10 cellular contexts compared by ENCODE assay signal in the genomic region with DNA sequence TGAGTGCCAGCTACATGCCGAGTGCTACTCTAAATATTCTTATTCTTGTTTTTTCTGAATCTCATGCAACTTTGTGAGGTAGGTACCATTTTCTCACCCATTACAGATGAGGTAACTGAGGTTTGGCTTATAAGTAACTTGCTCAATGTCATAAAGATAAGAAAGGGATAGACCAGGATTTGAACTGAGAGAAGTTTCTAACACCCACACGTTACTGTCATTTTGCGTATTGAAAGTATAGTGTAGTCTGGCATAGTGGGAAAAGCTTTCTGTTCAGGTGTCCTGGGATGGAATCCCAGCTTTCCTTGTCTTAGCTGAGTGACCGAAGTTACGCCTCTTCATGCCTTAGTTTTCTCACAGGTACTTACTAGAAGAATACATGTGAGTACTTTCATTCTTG.
"Had no signal": no experiment of that assay in that cellular context is flagged by ENCODE, and none has a peak within 500 bp of the region (broad histone marks: within the 10 kb centered on the region; RNA-seq: fewer than 3 reads in every experiment).

No MANE protein-coding gene starts in this region.

- H3K27ac Mint-ChIP-seq: GM23338, HFFc6 had no signal

- H3K4me2 ChIP-seq: GM23338 had no signal

- H3K9me3 Mint-ChIP-seq: GM23338, H9, HFFc6 had no signal

- H2AFZ ChIP-seq: GM23338 had no signal

- DNase-seq: H9, HCEC 1CT, HFFc6, IMR-90, KG1 had no signal

- H3K4me3 Mint-ChIP-seq: GM23338, H9, HFFc6 had no signal

- H3K4me3 ChIP-seq: GM23338, K562 had no signal

- FAIRE-seq: H1, H54, HTR-8/SVneo, K562 had no signal
